In genomic region chr17:77088455-77089117, GRCh38 we compare ENCODE assay signal across 1 cellular context.
TF ChIP-seq lines count a peak whose summit lies in the region.

No MANE protein-coding gene starts in this region.

TF ChIP-seq in HepG2, 621 proteins besides CTCF, POLR2A, EP300 and RAD21 (continued from another document and continues in another):
- peak; percentile 88; the same call in 1 of the 2 replicates for TF ChIP-seq ZNF276 (CRISPR knock-in tag; IDR thresholded peaks at IDR 0.05; ENCODE audit: low read depth)
- peak; percentile 95 for TF ChIP-seq TOE1 (CRISPR knock-in tag; IDR thresholded peaks at IDR 0.05)
- no peak for TF ChIP-seq ZFAT (CRISPR knock-in tag; conservative IDR thresholded peaks at IDR 0.05)
- no peak for TF ChIP-seq ZFP82 (CRISPR knock-in tag; IDR thresholded peaks at IDR 0.05; ENCODE audit: borderline replicate concordance)
- TF ChIP-seq YY1 (IDR thresholded peaks at IDR 0.05; ENCODE audit: insufficient read depth, insufficient replicate concordance, low read depth, low read length), result peak; percentile 90
- TF ChIP-seq ZBTB3 (CRISPR knock-in tag; IDR thresholded peaks at IDR 0.05; ENCODE audit: borderline replicate concordance, low read depth), result 0 out of 2 replicates have a peak, but pooled peaks have one; percentile 84
- peak; percentile 87 for TF ChIP-seq NR1H2 (CRISPR knock-in tag; IDR thresholded peaks at IDR 0.05; ENCODE audit: borderline replicate concordance, low read depth)
- TF ChIP-seq FOXM1 (CRISPR knock-in tag; IDR thresholded peaks at IDR 0.05), result no peak
- peak; percentile 84; the same call in 1 of the 2 replicates for TF ChIP-seq ZNF598 (CRISPR knock-in tag; IDR thresholded peaks at IDR 0.05; ENCODE audit: borderline replicate concordance)
- TF ChIP-seq ZNF30 (CRISPR knock-in tag; IDR thresholded peaks at IDR 0.05), result peak; percentile 55; the same call in 1 of the 2 replicates
- no peak for TF ChIP-seq CENPBD1 (CRISPR knock-in tag; IDR thresholded peaks at IDR 0.05; ENCODE audit: borderline replicate concordance, low read depth)
- TF ChIP-seq ZNF800 (CRISPR knock-in tag; IDR thresholded peaks at IDR 0.05), result peak; percentile 93
- peak; percentile 82; the same call in 1 of the 2 replicates for TF ChIP-seq ZNF768 (CRISPR knock-in tag; IDR thresholded peaks at IDR 0.05)
- TF ChIP-seq ZNF33B (CRISPR knock-in tag; IDR thresholded peaks at IDR 0.05), result no peak
- TF ChIP-seq THAP11 (CRISPR knock-in tag; IDR thresholded peaks at IDR 0.05), result peak; percentile 96
- no peak; the same call in 1 of the 2 replicates for TF ChIP-seq ZNF572 (CRISPR knock-in tag; IDR thresholded peaks at IDR 0.05)
- TF ChIP-seq STAG1 (CRISPR knock-in tag; IDR thresholded peaks at IDR 0.05), result peak; percentile 75
- 0 out of 2 replicates have a peak, but pooled peaks have one; percentile 42 for TF ChIP-seq LBX2 (CRISPR knock-in tag; IDR thresholded peaks at IDR 0.05; ENCODE audit: borderline replicate concordance)
- no peak; the same call in 1 of the 2 replicates for TF ChIP-seq ZBTB34 (CRISPR knock-in tag; IDR thresholded peaks at IDR 0.05)
- peak; percentile 99 for TF ChIP-seq GABPA (IDR thresholded peaks at IDR 0.05; ENCODE audit: low read depth, low read length)
- peak; percentile 100 for TF ChIP-seq GABPA (CRISPR knock-in tag; IDR thresholded peaks at IDR 0.05; ENCODE audit: low read depth)
- TF ChIP-seq SMAD1 (CRISPR knock-in tag; IDR thresholded peaks at IDR 0.05; ENCODE audit: borderline replicate concordance, low read depth), result peak; percentile 94; the same call in 1 of the 2 replicates
- no peak; the same call in 1 of the 2 replicates for TF ChIP-seq PBX3 (CRISPR knock-in tag; IDR thresholded peaks at IDR 0.05; ENCODE audit: borderline replicate concordance)
- TF ChIP-seq ZKSCAN1 (IDR thresholded peaks at IDR 0.05; ENCODE audit: low read length), result 0 out of 2 replicates have a peak, but pooled peaks have one; percentile 44
- 0 out of 2 replicates have a peak, but pooled peaks have one; percentile 32 for TF ChIP-seq NFATC3 (CRISPR knock-in tag; IDR thresholded peaks at IDR 0.05)
- peak; percentile 57; the same call in 1 of the 2 replicates for TF ChIP-seq ZSCAN20 (CRISPR knock-in tag; IDR thresholded peaks at IDR 0.05; ENCODE audit: borderline replicate concordance)
- no peak for TF ChIP-seq ZNF496 (CRISPR knock-in tag; IDR thresholded peaks at IDR 0.05; ENCODE audit: insufficient replicate concordance)
- peak; percentile 87; the same call in 1 of the 2 replicates for TF ChIP-seq ZNF337 (CRISPR knock-in tag; IDR thresholded peaks at IDR 0.05; ENCODE audit: borderline replicate concordance, low read depth)
- peak; percentile 98 for TF ChIP-seq ATF7-NPFF (CRISPR knock-in tag; IDR thresholded peaks at IDR 0.05; ENCODE audit: low read depth)
- TF ChIP-seq JDP2 (CRISPR knock-in tag; IDR thresholded peaks at IDR 0.05; ENCODE audit: borderline replicate concordance), result no peak; the same call in 1 of the 2 replicates
- TF ChIP-seq ZBTB46 (CRISPR knock-in tag; IDR thresholded peaks at IDR 0.05; ENCODE audit: borderline replicate concordance), result peak; percentile 43; the same call in 1 of the 2 replicates
- TF ChIP-seq ZNF34 (CRISPR knock-in tag; IDR thresholded peaks at IDR 0.05; ENCODE audit: borderline replicate concordance), result peak; percentile 77
- TF ChIP-seq GFI1 (CRISPR knock-in tag; IDR thresholded peaks at IDR 0.05; ENCODE audit: borderline replicate concordance), result peak; percentile 66
- peak; percentile 55; the same call in 1 of the 2 replicates for TF ChIP-seq ARID3A (IDR thresholded peaks at IDR 0.05; ENCODE audit: low read depth, low read length)
- TF ChIP-seq BCL6 (CRISPR knock-in tag; IDR thresholded peaks at IDR 0.05), result peak; percentile 80
- TF ChIP-seq KDM3A (CRISPR knock-in tag; IDR thresholded peaks at IDR 0.05; ENCODE audit: low read depth), result peak; percentile 99
- TF ChIP-seq HOXA7 (CRISPR knock-in tag; IDR thresholded peaks at IDR 0.05), result no peak
- TF ChIP-seq MED13 (CRISPR knock-in tag; IDR thresholded peaks at IDR 0.05), result peak; percentile 86; the same call in 1 of the 2 replicates
- TF ChIP-seq EHMT2 (IDR thresholded peaks at IDR 0.05; ENCODE audit: borderline replicate concordance, low read depth, low read length), result peak; percentile 95; the same call in 1 of the 2 replicates
- TF ChIP-seq ZNF251 (CRISPR knock-in tag; IDR thresholded peaks at IDR 0.05), result no peak
- TF ChIP-seq NFKBIZ (CRISPR knock-in tag; IDR thresholded peaks at IDR 0.05), result peak; percentile 85; the same call in 1 of the 2 replicates
- TF ChIP-seq ZNF704 (CRISPR knock-in tag; IDR thresholded peaks at IDR 0.05; ENCODE audit: borderline replicate concordance), result peak; percentile 98; the same call in 1 of the 2 replicates
- no peak for TF ChIP-seq ATF7 (IDR thresholded peaks at IDR 0.05)
- TF ChIP-seq ATF7 (CRISPR knock-in tag; IDR thresholded peaks at IDR 0.05), result peak; percentile 85; the same call in 1 of the 2 replicates
- TF ChIP-seq ISL2 (CRISPR knock-in tag; IDR thresholded peaks at IDR 0.05), result peak; percentile 85
- no peak for TF ChIP-seq CSRNP2 (CRISPR knock-in tag; conservative IDR thresholded peaks at IDR 0.05; ENCODE audit: low read depth)
- TF ChIP-seq DRAP1 (CRISPR knock-in tag; IDR thresholded peaks at IDR 0.05), result peak; percentile 83
- TF ChIP-seq ZMAT3 (CRISPR knock-in tag; conservative IDR thresholded peaks at IDR 0.05), result 0 out of 2 replicates have a peak, but pooled peaks have one; percentile 46
- TF ChIP-seq REL (CRISPR knock-in tag; conservative IDR thresholded peaks at IDR 0.05), result no peak
- no peak for TF ChIP-seq ATAD3A (CRISPR knock-in tag; IDR thresholded peaks at IDR 0.05)
- 0 out of 2 replicates have a peak, but pooled peaks have one; percentile 68 for TF ChIP-seq ZNF891 (CRISPR knock-in tag; IDR thresholded peaks at IDR 0.05)
- TF ChIP-seq ZBTB37 (CRISPR knock-in tag; IDR thresholded peaks at IDR 0.05), result no peak
